ENCODE assay signal across 8 cellular contexts in the genomic region with DNA sequence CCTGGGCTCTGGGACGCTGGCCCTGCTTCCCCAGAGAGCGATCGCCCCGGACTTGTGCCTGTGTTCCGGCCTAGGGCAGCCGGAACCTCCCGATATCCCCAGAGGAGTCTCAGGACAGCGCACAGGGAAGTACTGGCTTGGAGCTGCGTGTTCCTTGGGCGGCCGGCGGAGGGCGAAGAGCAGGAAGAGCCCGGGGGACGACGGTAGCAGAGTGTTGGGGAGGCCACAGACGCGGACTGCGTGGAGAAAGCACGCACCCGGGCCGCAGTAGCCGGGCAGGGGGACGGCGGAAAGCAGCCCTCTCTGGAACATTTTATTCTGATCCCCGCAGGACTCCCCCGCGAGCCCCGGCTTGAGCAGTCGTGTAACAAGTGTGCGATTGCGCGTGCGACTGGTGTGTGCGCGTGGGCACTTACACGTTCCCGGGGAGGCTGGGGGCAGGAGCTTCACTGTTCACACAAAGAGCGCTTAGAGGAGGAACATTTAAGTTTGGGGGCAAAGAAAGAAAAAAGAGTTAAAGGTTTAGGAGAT. TPM values are rescaled to one million over a fixed set of nuclear protein-coding genes. Genes with fewer than 3 reads are reported as not detected.
A peak's percentile ranks its signal among the peaks of the same experiment; 100 is the strongest.
DNase-seq lines count a peak whose midpoint lies in the region; ATAC-seq and TF ChIP-seq lines count a peak whose summit lies in the region.

No MANE protein-coding gene starts in this region.

- H3K27me3 ChIP-seq in Peyer's patch: peaks cover 0 to 47% of the 10 kb centered on the region in 2 donors
- peaks cover 8 to 67% of the 10 kb centered on the region in 2 donors for H3K27me3 ChIP-seq in muscle layer of colon (ENCODE audit: control insufficient read depth in 1 of 2, insufficient read depth in 2 of 2, low read length in 2 of 2)

- H3K9me3 ChIP-seq in ES-I3 (ENCODE audit: control insufficient read depth, insufficient read depth, low read length) (no peaks in the 10 kb centered on the region), Peyer's patch (no peaks in the 10 kb centered on the region), muscle layer of colon (ENCODE audit: low read length) (no peaks in the 10 kb centered on the region)

- H3K4me3 ChIP-seq in Peyer's patch: peak overlapping the region; percentile 14 to 45 (median 34)
- peak overlapping the region; percentile 11 to 42 for H3K4me3 ChIP-seq in muscle layer of colon (ENCODE audit: low read depth in 1 of 2, low read length in 2 of 2)

- no peak overlapping the region for H3K27ac ChIP-seq in Peyer's patch
- H3K27ac ChIP-seq in muscle layer of colon (ENCODE audit: low read depth, low read length): peak overlapping the region; percentile 37

- H3K4me1 Mint-ChIP-seq in endothelial cell (ENCODE audit: unreplicated experiment): peaks cover 48% of the 10 kb centered on the region

- no peak for TF ChIP-seq POLR2A in Peyer's patch (IDR thresholded peaks at IDR 0.05)

- TF ChIP-seq CTCF in Peyer's patch (IDR thresholded peaks at IDR 0.05) (peak in 3 of 6 experiments; percentile 28 to 30 (median 28)), endothelial cell (IDR thresholded peaks at IDR 0.05; ENCODE audit: unreplicated experiment) (no peak)

- ATAC-seq in HG03565 (IDR thresholded peaks at IDR 0.05; ENCODE audit: unreplicated experiment): no peak
- no peak for ATAC-seq in HG03469 (IDR thresholded peaks at IDR 0.05; ENCODE audit: unreplicated experiment)

- CTCF ChIA-PET in HEK293T (lab: Yijun Ruan, JAX): interaction anchor here (1.2 to 1.9 kb wide), 2 partner anchors 79 to 231 kb away, joined by 3 to 4 read pairs; no protein-coding TSS in a partner anchor

- H3K4me1 ChIP-seq in ES-I3 (ENCODE audit: insufficient read depth, low read length) (no peaks in the 10 kb centered on the region; the same call in 1 of the 2 replicates), Peyer's patch (peaks cover 0 to 38% (median 21%) of the 10 kb centered on the region in 4 donors), muscle layer of colon (ENCODE audit: insufficient read depth, low read length) (peaks cover 16% of the 10 kb centered on the region)

- no peak overlapping the region for H3K27ac Mint-ChIP-seq in endothelial cell (ENCODE audit: unreplicated experiment)

- H3K9ac ChIP-seq in ES-I3 (ENCODE audit: low read depth, low read length) (peak overlapping the region; percentile 44; the same call in 1 of the 2 replicates), muscle layer of colon (ENCODE audit: low read length) (no peak overlapping the region)

- H3K36me3 ChIP-seq in ES-I3 (ENCODE audit: insufficient read depth, low read length): no peaks in the 10 kb centered on the region
- H3K36me3 ChIP-seq in Peyer's patch: no peaks in the 10 kb centered on the region
- no peaks in the 10 kb centered on the region for H3K36me3 ChIP-seq in muscle layer of colon (ENCODE audit: insufficient read depth, low read length)

- no peaks in the 10 kb centered on the region for H3K9me3 Mint-ChIP-seq in endothelial cell (ENCODE audit: unreplicated experiment)

- H3K36me3 Mint-ChIP-seq in endothelial cell (ENCODE audit: low read depth, unreplicated experiment): no peaks in the 10 kb centered on the region

- DNase-seq in Peyer's patch (peak in 1 of 3 donors; percentile 67), endothelial cell (ENCODE audit: low spot score) (peak; percentile 68), NCI-H446 treated with DMSO at 0.1 percent for 48 hours (lab: John Stamatoyannopoulos, UW) (no peak), HEK293T (ENCODE audit: extremely low spot score) (no peak)

- POLR2A ChIA-PET in HEK293T (lab: Yijun Ruan, JAX): no interaction called here

- peaks cover 38% of the 10 kb centered on the region for H3K27me3 Mint-ChIP-seq in endothelial cell (ENCODE audit: unreplicated experiment)

- peak overlapping the region; percentile 17 for H3K4me3 Mint-ChIP-seq in endothelial cell (ENCODE audit: unreplicated experiment)

TF ChIP-seq in HEK293T, 16 proteins besides CTCF, POLR2A, EP300 and RAD21:
- TF ChIP-seq BHLHE40 (IDR thresholded peaks at IDR 0.05; ENCODE audit: borderline replicate concordance) (no peak), ELF4 (IDR thresholded peaks at IDR 0.05) (no peak), SP1 (IDR thresholded peaks at IDR 0.05) (no peak), LEF1 (IDR thresholded peaks at IDR 0.05; ENCODE audit: borderline replicate concordance) (no peak), SUZ12 (IDR thresholded peaks at IDR 0.05) (no peak), TARDBP (IDR thresholded peaks at IDR 0.05) (no peak)
- TF ChIP-seq, protein P1, sequence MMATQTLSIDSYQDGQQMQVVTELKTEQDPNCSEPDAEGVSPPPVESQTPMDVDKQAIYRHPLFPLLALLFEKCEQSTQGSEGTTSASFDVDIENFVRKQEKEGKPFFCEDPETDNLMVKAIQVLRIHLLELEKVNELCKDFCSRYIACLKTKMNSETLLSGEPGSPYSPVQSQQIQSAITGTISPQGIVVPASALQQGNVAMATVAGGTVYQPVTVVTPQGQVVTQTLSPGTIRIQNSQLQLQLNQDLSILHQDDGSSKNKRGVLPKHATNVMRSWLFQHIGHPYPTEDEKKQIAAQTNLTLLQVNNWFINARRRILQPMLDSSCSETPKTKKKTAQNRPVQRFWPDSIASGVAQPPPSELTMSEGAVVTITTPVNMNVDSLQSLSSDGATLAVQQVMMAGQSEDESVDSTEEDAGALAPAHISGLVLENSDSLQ (IDR thresholded peaks at IDR 0.05): no peak

RNA-seq across cellular contexts. Expression of a gene that starts 36.1 kb away (rescaled TPM):
- total RNA-seq in Peyer's patch: not detected
- not detected for total RNA-seq in endothelial cell (ENCODE audit: unreplicated experiment)
